In genomic region chr16:61934591-61934990, GRCh38 we compare ENCODE assay signal across 24 cellular contexts.
"Had no signal": no experiment of that assay in that cellular context is flagged by ENCODE, and none has a peak within 500 bp of the region (broad histone marks: within the 10 kb centered on the region; RNA-seq: fewer than 3 reads in every experiment).

No MANE protein-coding gene starts in this region.

- DNase-seq: activated B cell treated with CpG ODN at 0.5 μM for 24 hours; activated CD4-positive, alpha-beta memory T cell treated with anti-CD3 and anti-CD28 coated beads for 36 hours; activated CD4-positive, alpha-beta T cell treated with anti-CD3 and anti-CD28 coated beads for 4 hours; activated CD4-positive, alpha-beta T cell treated with anti-CD3 and anti-CD28 coated beads, Interleukin-2, amount 10 ng/mL, durations not matched to agents 24 days and 14 days; activated CD4-positive, alpha-beta T cell treated with anti-CD3 and anti-CD28 coated beads, Interleukin-2, amount 50 U/mL, for 1 hour; activated CD4-positive, alpha-beta T cell treated with anti-CD3 and anti-CD28 coated beads, Interleukin-2, amount 50 U/mL, for 4 hours; activated CD4-positive, CD25-positive, alpha-beta regulatory T cell treated with anti-CD3 and anti-CD28 coated beads, Interleukin-2, amount 50 U/mL, for 72 hours; activated CD8-positive, alpha-beta memory T cell treated with anti-CD3 and anti-CD28 coated beads, Interleukin-2, amount 50 U/mL, for 4 hours; activated CD8-positive, alpha-beta T cell treated with anti-CD3 and anti-CD28 coated beads for 36 hours; activated effector memory CD4-positive, alpha-beta T cell treated with anti-CD3 and anti-CD28 coated beads, Interleukin-2, amount 50 U/mL, for 16 hours; activated naive CD4-positive, alpha-beta T cell treated with anti-CD3 and anti-CD28 coated beads, Interleukin-2, amount 10 ng/mL, durations not matched to agents 7 days and 5 days; activated naive CD4-positive, alpha-beta T cell treated with Interleukin-2 at 50 U/mL for 16 hours; activated naive CD8-positive, alpha-beta T cell treated with anti-CD3 and anti-CD28 coated beads, Interleukin-2, amount 10 ng/mL, durations not matched to agents 7 days and 5 days; activated naive CD8-positive, alpha-beta T cell treated with anti-CD3 and anti-CD28 coated beads, Interleukin-2, amount 50 U/mL, for 24 hours; activated T-cell treated with anti-CD3 and anti-CD28 coated beads for 4 hours; activated T-cell treated with anti-CD3 and anti-CD28 coated beads, Interleukin-2, amount 50 U/mL, for 1 hour; activated T-cell treated with anti-CD3 and anti-CD28 coated beads, Interleukin-2, amount 50 U/mL, for 4 hours; activated T-cell treated with anti-CD3 and anti-CD28 coated beads, Interleukin-2, amount 50 U/mL, for 72 hours; body of pancreas; brain microvascular endothelial cell; cerebellar nuclear complex; T-helper 1 cell; T-helper 2 cell; T-helper 9 cell had no signal
